In genomic region chr3:12578742-12579141, GRCh38 we compare ENCODE assay signal across 19 cellular contexts. TPM values are rescaled to one million over a fixed set of nuclear protein-coding genes. Genes with fewer than 3 reads are reported as not detected.
DNase-seq lines count a peak whose midpoint lies in the region; ATAC-seq and TF ChIP-seq lines count a peak whose summit lies in the region.
"Had no signal": no experiment of that assay in that cellular context is flagged by ENCODE, and none has a peak within 500 bp of the region (broad histone marks: within the 10 kb centered on the region; RNA-seq: fewer than 3 reads in every experiment).

No MANE protein-coding gene starts in this region.

- in situ Hi-C loops in GM23248 (cut with MboI) (no loop called here), astrocyte of the spinal cord (cut with HindIII; ENCODE audit: low sequenced_read_pairs) (no loop called here)

- intact Hi-C loops in lower lobe of right lung (cut with DNase I) = no loop called here

- no peaks in the 10 kb centered on the region for H3K9me3 ChIP-seq in GM23248 (ENCODE audit: low read depth)
- no peaks in the 10 kb centered on the region for H3K9me3 ChIP-seq in lower lobe of right lung
- H3K9me3 ChIP-seq: thyroid gland had no signal

- H3F3A ChIP-seq in GM23248 (ENCODE audit: insufficient read depth) = peaks cover 46% of the 10 kb centered on the region

- no peak overlapping the region for H3K27ac ChIP-seq in GM23248
- no peak overlapping the region for H3K27ac ChIP-seq in lower lobe of right lung
- no peak overlapping the region for H3K27ac ChIP-seq in substantia nigra (ENCODE audit: low read depth, low read length, poor library complexity, severe bottlenecking)
- H3K27ac ChIP-seq: thyroid gland had no signal

- H3K4me1 ChIP-seq in GM23248 (ENCODE audit: insufficient read depth) (peaks cover 38% of the 10 kb centered on the region), lower lobe of right lung (no peaks in the 10 kb centered on the region)
- H3K4me1 ChIP-seq: thyroid gland had no signal

- CTCF ChIA-PET in BJ (lab: Yijun Ruan, JAX) = no interaction called here
- CTCF ChIA-PET in T-cell (lab: Charles Lee) = interaction anchor here (0.6 to 0.7 kb wide), 4 partner anchors 72 to 1546 kb away, joined by 3 to 4 read pairs (median 4); partner anchors contain the start of gene TMEM43 (in 1 of the 2)

- 96 to 100% methylated on average over 2 of the region's 2 CpGs for WGBS in GM23248 (ENCODE audit: low coverage in 1 of 2, low lambda C conversion rate in 2 of 2, missing lambda C conversion rate in 2 of 2), 2 experiments

- H3K36me3 Mint-ChIP-seq in T-cell = peaks cover 74% of the 10 kb centered on the region

- DNase-seq in BJ (ENCODE audit: low read depth) = no peak
- DNase-seq in GM23248 = peak; percentile 36
- no peak for DNase-seq in astrocyte of the spinal cord (ENCODE audit: low read depth, low spot score)
- DNase-seq in lower lobe of right lung = no peak
- DNase-seq in substantia nigra (lab: John Stamatoyannopoulos, UW) = no peak
- DNase-seq in T-cell = no peak
- DNase-seq in stimulated activated CD4-positive, alpha-beta T cell treated with anti-CD3 and anti-CD28 coated beads, Interleukin-4, amount 100 ng/mL, for 4 hours = no peak
- no peak for DNase-seq in stimulated activated CD4-positive, alpha-beta T cell treated with anti-CD3 and anti-CD28 coated beads, Interleukin-2, amount 100 ng/mL, for 48 hours
- DNase-seq: activated B cell treated with CpG ODN at 0.5 μM for 24 hours, COR-L47, H7, KG1, left cardiac atrium, NCI-H1436 treated with DMSO at 0.1 percent for 48 hours, thyroid gland had no signal

- no peaks in the 10 kb centered on the region for H3K9me2 ChIP-seq in GM23248 (ENCODE audit: insufficient read depth)

- H3K4me3 Mint-ChIP-seq in T-cell = no peak overlapping the region
- H3K4me3 Mint-ChIP-seq: activated B cell treated with CpG ODN at 0.5 μM for 24 hours had no signal

- H3K4me3 ChIP-seq in BJ (ENCODE audit: low read depth, low read length) (no peak overlapping the region), GM23248 (no peak overlapping the region), astrocyte of the spinal cord (ENCODE audit: low read depth, low read length) (no peak overlapping the region), lower lobe of right lung (no peak overlapping the region)
- H3K4me3 ChIP-seq: hepatocyte, thyroid gland had no signal

- H2AFZ ChIP-seq in GM23248 = no peak overlapping the region
- H2AFZ ChIP-seq: hepatocyte had no signal

- H3K4me1 Mint-ChIP-seq in T-cell = peaks cover 0 to 4% (median 0%) of the 10 kb centered on the region in 3 donors

- H3K9ac ChIP-seq in GM23248 = no peak overlapping the region

- H3K27ac Mint-ChIP-seq in T-cell = peak overlapping the region in 1 of 2 donors; percentile 44

- H3K27me3 ChIP-seq in BJ (ENCODE audit: control insufficient read depth, insufficient read depth, low read length) (no peaks in the 10 kb centered on the region), GM23248 (replicated peaks; ENCODE audit: insufficient read depth) (no peaks in the 10 kb centered on the region), lower lobe of right lung (ENCODE audit: low read depth) (no peaks in the 10 kb centered on the region)
- H3K27me3 ChIP-seq: hepatocyte, thyroid gland had no signal

- peaks cover 4 to 9% (median 8%) of the 10 kb centered on the region in 3 donors for H3K9me3 Mint-ChIP-seq in T-cell

- POLR2A ChIA-PET in BJ (lab: Charles Lee) (no interaction called here), T-cell (lab: Charles Lee) (interaction anchor here (0.6 kb wide), 3 partner anchors 9 to 435 kb away, joined by 3 to 5 read pairs (median 4); no protein-coding TSS in a partner anchor)

- no peaks in the 10 kb centered on the region for H3K27me3 Mint-ChIP-seq in T-cell
- H3K27me3 Mint-ChIP-seq: activated B cell treated with CpG ODN at 0.5 μM for 24 hours had no signal

- TF ChIP-seq CTCF in BJ (IDR thresholded peaks at IDR 0.05; ENCODE audit: insufficient read depth, low read depth, low read length) (peak; percentile 27), astrocyte of the spinal cord (IDR thresholded peaks at IDR 0.05; ENCODE audit: low read depth, low read length) (peak; percentile 35), lower lobe of right lung (IDR thresholded peaks at IDR 0.05) (peak; percentile 8)

- H3K79me2 ChIP-seq in GM23248 (ENCODE audit: insufficient read depth) = peaks cover 40% of the 10 kb centered on the region
- H3K79me2 ChIP-seq: hepatocyte had no signal

- no peak overlapping the region for H3K4me2 ChIP-seq in GM23248 (ENCODE audit: unreplicated experiment)
- H3K4me2 ChIP-seq: hepatocyte had no signal

- H4K20me1 ChIP-seq in GM23248 (ENCODE audit: insufficient read depth) = no peaks in the 10 kb centered on the region

- ATAC-seq in lower lobe of right lung (no peak), T-cell (replicated peaks in 1 of 4) (no peak)
- ATAC-seq: activated naive CD4-positive, alpha-beta T cell treated with anti-CD3 and anti-CD28 coated beads, Interleukin-2, amount 50 U/mL, for 72 hours had no signal

- H3K36me3 ChIP-seq in BJ (ENCODE audit: control insufficient read depth, insufficient read depth, low read length) = peaks cover 34% of the 10 kb centered on the region
- peaks cover 48% of the 10 kb centered on the region for H3K36me3 ChIP-seq in GM23248 (ENCODE audit: low read depth)
- H3K36me3 ChIP-seq in lower lobe of right lung = peaks cover 97% of the 10 kb centered on the region

RNA-seq across cellular contexts. Expression of gene MKRN2, which starts 21.9 kb away (rescaled TPM):
- polyA plus RNA-seq in BJ (2011; rRNA removed) (49.2 and 56.2 TPM in 2 replicates), GM23248 (2016; fragmentation: Nextera tagmentation; extraction: Ambion mirVana) (43.7 and 47.2 TPM in 2 replicates)
- 24.1 and 45.8 TPM in 2 replicates for polyA minus RNA-seq in BJ (2011; rRNA and poly(A)+ RNA removed)
- total RNA-seq in GM23248 (2014; rRNA removed; shearing (Covaris generic)) = 41.6 and 52.9 TPM in 2 replicates
- total RNA-seq in lower lobe of right lung (21.7 TPM), T-cell (10 to 100 TPM; 22.2 to 31.7 (median 27.5) TPM)

RNA-seq across cellular contexts. Expression of gene MKRN2OS, which starts 33.4 kb away (rescaled TPM):
- polyA plus RNA-seq in BJ (2011; rRNA removed) = not detected in 2 replicates
- polyA minus RNA-seq in BJ (2011; rRNA and poly(A)+ RNA removed) = not detected in 2 replicates
- total RNA-seq in GM23248 (2014; rRNA removed; shearing (Covaris generic)) = not detected in 2 replicates
- not detected in 2 replicates for polyA plus RNA-seq in GM23248 (2016; fragmentation: Nextera tagmentation; extraction: Ambion mirVana)
- total RNA-seq in lower lobe of right lung = not detected
- not detected for total RNA-seq in T-cell
- total RNA-seq: activated B cell treated with CpG ODN at 0.5 μM for 24 hours; activated naive CD4-positive, alpha-beta T cell treated with anti-CD3 and anti-CD28 coated beads, Interleukin-2, amount 50 U/mL, for 72 hours; cerebellum; endothelial cell of umbilical vein; H7; left cardiac atrium; thyroid gland had no signal
- polyA plus RNA-seq: endothelial cell of umbilical vein had no signal
